ENCODE assay signal across 8 cellular contexts in the genomic region with DNA sequence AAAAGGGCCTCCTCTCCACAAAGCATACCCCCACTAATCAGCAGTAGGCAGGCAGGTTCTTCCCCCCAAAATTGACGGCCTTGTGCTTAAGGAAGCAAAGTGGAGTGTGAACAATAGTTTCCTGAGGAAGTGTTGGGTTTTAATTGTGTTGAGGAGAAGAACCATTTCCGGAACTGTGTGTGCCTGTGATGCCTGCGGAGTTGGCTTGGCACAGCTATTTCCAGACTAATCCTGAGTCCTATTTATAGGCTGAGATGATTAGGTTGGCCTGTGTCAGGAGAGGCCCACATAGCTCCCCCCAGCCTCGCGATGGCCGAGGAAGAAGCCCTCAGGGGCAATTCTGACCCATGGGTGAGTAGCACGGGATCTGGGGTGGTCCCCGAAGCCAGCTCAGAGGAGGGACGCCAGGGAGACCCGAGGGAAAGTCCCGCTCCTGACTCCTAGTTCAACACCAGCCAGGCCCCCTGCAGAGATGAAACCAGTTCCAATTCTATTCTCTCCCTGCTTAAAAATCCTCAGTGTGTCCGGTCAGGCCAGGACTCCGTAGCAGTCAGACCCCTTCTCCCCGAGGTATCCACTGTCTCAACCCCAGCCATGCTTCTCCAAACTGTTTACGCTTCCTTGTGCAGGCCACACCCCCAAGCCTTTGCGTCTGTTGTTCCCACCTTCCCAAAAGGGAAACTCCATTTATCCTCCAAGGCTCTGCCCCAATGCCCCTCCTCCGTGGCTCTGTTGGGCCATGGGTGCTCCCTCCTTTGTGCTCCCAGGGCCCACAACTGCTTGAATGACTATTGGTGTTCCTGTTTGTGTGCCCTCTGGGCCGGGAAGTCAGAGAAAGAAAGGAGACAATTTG. TPM values are rescaled to one million over a fixed set of nuclear protein-coding genes. Genes with fewer than 3 reads are reported as not detected.
A peak's percentile ranks its signal among the peaks of the same experiment; 100 is the strongest.
DNase-seq lines count a peak whose midpoint lies in the region; ATAC-seq, FAIRE-seq and TF ChIP-seq lines count a peak whose summit lies in the region.

No MANE protein-coding gene starts in this region.

- H3K27ac ChIP-seq in H1 (ENCODE audit: low read depth, low read length) (no peak overlapping the region), uterus (peak overlapping the region; percentile 97 to 100)

- peaks cover 69% of the 10 kb centered on the region for H3K4me1 Mint-ChIP-seq in mesothelial cell of epicardium

- no peaks in the 10 kb centered on the region for H3K27me3 Mint-ChIP-seq in mesothelial cell of epicardium (ENCODE audit: low read depth)

- H3K4me1 ChIP-seq in H1 (replicated peaks in 1 of 4; ENCODE audit: control insufficient read depth in 3 of 4, insufficient read depth in 4 of 4, low read length in 3 of 4) (peaks cover 24 to 38% (median 30%) of the 10 kb centered on the region in 4 experiments), uterus (peaks cover 66 to 73% of the 10 kb centered on the region in 2 donors)

- no peak for ATAC-seq in HG02981 (IDR thresholded peaks at IDR 0.05; ENCODE audit: unreplicated experiment)

- H3K23ac ChIP-seq in H1 (ENCODE audit: insufficient read length), result no peak overlapping the region

- H3K23me2 ChIP-seq in H1 (ENCODE audit: low read depth, low read length), result no peaks in the 10 kb centered on the region; the same call in 1 of the 2 replicates

- H3K4me2 ChIP-seq in H1 (ENCODE audit: insufficient read depth in 1 of 2, low read depth in 2 of 2, low read length in 2 of 2), result peak overlapping the region; percentile 66 to 77

- H3K9me3 ChIP-seq in H1 (ENCODE audit: insufficient read depth in 2 of 2, low read depth in 1 of 2, low read length in 1 of 2) (no peaks in the 10 kb centered on the region), uterus (no peaks in the 10 kb centered on the region)

- TF ChIP-seq CTCF in H1 (IDR thresholded peaks at IDR 0.05; ENCODE audit: control extremely low read depth in 1 of 3, insufficient read depth in 1 of 3, low read depth in 1 of 3, low read length in 3 of 3) (no peak), mesothelial cell of epicardium (IDR thresholded peaks at IDR 0.05; ENCODE audit: unreplicated experiment) (no peak), uterus (IDR thresholded peaks at IDR 0.05) (no peak)

- no peaks in the 10 kb centered on the region for H3K79me2 ChIP-seq in H1 (ENCODE audit: control insufficient read depth in 1 of 2, insufficient read depth in 2 of 2, low read length in 2 of 2)

- H4K91ac ChIP-seq in H1 (replicated peaks; ENCODE audit: insufficient read length, low read length), result no peak overlapping the region

- no peak overlapping the region for H4K8ac ChIP-seq in H1 (ENCODE audit: extremely low read depth, insufficient read depth, low read length)

- 44% methylated on average over 18 of the region's 18 CpGs; no CpG with 5 or more reads in 1 of the 2 experiments for WGBS in H1 (ENCODE audit: extremely low coverage in 1 of 2, insufficient coverage in 1 of 2, insufficient read length in 1 of 2, insufficient replicate concordance in 2 of 2, low coverage in 1 of 2, low lambda C conversion rate in 2 of 2, missing lambda C conversion rate in 1 of 2), 2 experiments

- H3K9ac ChIP-seq in H1 (replicated peaks in 1 of 4; ENCODE audit: extremely low read depth in 1 of 4, low read depth in 3 of 4, low read length in 3 of 4), result no peak overlapping the region

- TF ChIP-seq POLR2A in H1 (IDR thresholded peaks at IDR 0.05; ENCODE audit: control extremely low read depth in 1 of 2, low read depth in 2 of 2, low read length in 2 of 2), result no peak
- peak; percentile 18 to 33 for TF ChIP-seq POLR2A in uterus (IDR thresholded peaks at IDR 0.05)

- H2BK20ac ChIP-seq in H1 (ENCODE audit: low read length), result no peak overlapping the region

- intact Hi-C loops in uterus (cut with DNase I; ENCODE audit: low total_unique reads), result no loop called here

- no peak for TF ChIP-seq RAD21 in H1 (IDR thresholded peaks at IDR 0.05 in 1 of 2, conservative IDR thresholded peaks at IDR 0.05 in 1 of 2; ENCODE audit: low read depth in 2 of 2, low read length in 2 of 2)

- H3K27me3 ChIP-seq in H1 (replicated peaks in 1 of 4; ENCODE audit: control insufficient read depth in 3 of 4, extremely low read depth in 1 of 4, insufficient read depth in 3 of 4, low read length in 3 of 4) (peaks cover 9 to 64% (median 57%) of the 10 kb centered on the region in 4 experiments), uterus (no peaks in the 10 kb centered on the region)

- no peak overlapping the region for H2BK120ac ChIP-seq in H1 (replicated peaks; ENCODE audit: low read depth, low read length)

- H2BK15ac ChIP-seq in H1 (ENCODE audit: low read length), result no peak overlapping the region

- H3K56ac ChIP-seq in H1 (replicated peaks; ENCODE audit: insufficient read length, low read depth, low read length), result no peak overlapping the region

- no peaks in the 10 kb centered on the region; the same call in 1 of the 2 replicates for H3K79me1 ChIP-seq in H1 (ENCODE audit: low read depth, low read length)

- peak overlapping the region; percentile 3; the same call in 1 of the 2 replicates for H2BK12ac ChIP-seq in H1 (ENCODE audit: low read depth, low read length)

- peak overlapping the region; percentile 97 for H3K27ac Mint-ChIP-seq in mesothelial cell of epicardium

- no peak overlapping the region for H3K4ac ChIP-seq in H1 (replicated peaks; ENCODE audit: insufficient read length, low read depth, low read length)

- peak overlapping the region; percentile 9; the same call in 1 of the 2 replicates for H2BK5ac ChIP-seq in H1 (ENCODE audit: low read depth, low read length)

- H2AFZ ChIP-seq in H1 (ENCODE audit: low read length), result no peak overlapping the region

- no peak for TF ChIP-seq EP300 in H1 (IDR thresholded peaks at IDR 0.05; ENCODE audit: borderline replicate concordance in 1 of 2, low read depth in 2 of 2, low read length in 2 of 2)

- peaks cover 3 to 22% of the 10 kb centered on the region in 2 experiments for H4K20me1 ChIP-seq in H1 (replicated peaks in 1 of 2; ENCODE audit: control insufficient read depth in 1 of 2, insufficient read depth in 2 of 2, low read length in 2 of 2)

- H3K18ac ChIP-seq in H1 (ENCODE audit: extremely low read depth, low read length), result peak overlapping the region; percentile 53; the same call in 1 of the 2 replicates

- H3K36me3 ChIP-seq in H1 (ENCODE audit: control insufficient read depth in 2 of 4, insufficient read depth in 4 of 4, low read length in 3 of 4), result no peaks in the 10 kb centered on the region
- no peaks in the 10 kb centered on the region for H3K36me3 ChIP-seq in uterus

- H3K36me3 Mint-ChIP-seq in mesothelial cell of epicardium, result peaks cover 3% of the 10 kb centered on the region

- DNase-seq in D341Med (ENCODE audit: low spot score), result peak; percentile 59
- DNase-seq in NOMO-1 treated with DMSO at 0.1 percent for 48 hours (lab: John Stamatoyannopoulos, UW; ENCODE audit: unreplicated experiment), result peak; percentile 70
- peak in 1 of 2 experiments; percentile 61 for DNase-seq in H1 (ENCODE audit: low read depth in 1 of 2, low spot score in 2 of 2)
- no peak for DNase-seq in mesothelial cell of epicardium (ENCODE audit: low spot score in 2 of 2, unreplicated experiment in 2 of 2)
- peak; percentile 67 to 84 for DNase-seq in uterus
- no peak for DNase-seq in NCI-H1092 treated with DMSO at 0.1 percent for 48 hours (lab: John Stamatoyannopoulos, UW)
- DNase-seq in 8988T, result no peak

- H3K4me3 Mint-ChIP-seq in mesothelial cell of epicardium, result no peak overlapping the region

- FAIRE-seq in H1 (lab: Jason Lieb, UNC), result no peak

- H3K14ac ChIP-seq in H1 (ENCODE audit: insufficient read length), result no peak overlapping the region

- CTCF ChIA-PET in H1 (lab: Charles Lee; ENCODE audit: partially characterized antibody), result interaction anchor here (0.7 to 4.0 kb wide), 17 partner anchors 8 to 113 kb away, joined by 3 to 22 read pairs (median 5); a partner anchor contains a TSS

- POLR2A ChIA-PET in H1 (lab: Charles Lee; ENCODE audit: partially characterized antibody), result interaction anchor here (1.4 to 4.6 kb wide), 4 partner anchors 8 to 17 kb away, joined by 4 to 19 read pairs (median 5); a partner anchor contains a TSS

- H2AK5ac ChIP-seq in H1 (ENCODE audit: low read depth, low read length), result peak overlapping the region; percentile 2; the same call in 1 of the 2 replicates

- H3K4me3 ChIP-seq in H1 (ENCODE audit: extremely low read depth in 1 of 4, insufficient read depth in 2 of 4, low read depth in 3 of 4, low read length in 4 of 4) (peak overlapping the region in 3 of 4 experiments; percentile 7 to 45 (median 8); a peak in 3 of 8 replicates), uterus (no peak overlapping the region)

- no peak overlapping the region for H4K5ac ChIP-seq in H1 (ENCODE audit: insufficient read length, low read depth, low read length)

- no peaks in the 10 kb centered on the region for H3K9me3 Mint-ChIP-seq in mesothelial cell of epicardium

TF ChIP-seq in H1, 55 proteins besides CTCF, POLR2A, EP300 and RAD21 (continues in another document):
- TF ChIP-seq HDAC2 (IDR thresholded peaks at IDR 0.05; ENCODE audit: borderline replicate concordance in 1 of 2, low read depth in 2 of 2, low read length in 2 of 2) (no peak), SP2 (IDR thresholded peaks at IDR 0.05; ENCODE audit: low read length) (no peak), MAFK (IDR thresholded peaks at IDR 0.05; ENCODE audit: low read depth, low read length) (no peak), BRCA1 (IDR thresholded peaks at IDR 0.05; ENCODE audit: low read depth, low read length) (no peak), RNF2 (IDR thresholded peaks at IDR 0.05; ENCODE audit: borderline replicate concordance, low read depth, low read length, missing control alignments, poor library complexity, severe bottlenecking) (peak; percentile 30), BACH1 (IDR thresholded peaks at IDR 0.05; ENCODE audit: low read length) (no peak), CEBPB (IDR thresholded peaks at IDR 0.05; ENCODE audit: low read depth, low read length) (no peak), ASH2L (IDR thresholded peaks at IDR 0.05; ENCODE audit: low read length) (no peak), RBBP5 (IDR thresholded peaks at IDR 0.05; ENCODE audit: borderline replicate concordance, low read depth, low read length) (no peak)
- TF ChIP-seq, protein P1, sequence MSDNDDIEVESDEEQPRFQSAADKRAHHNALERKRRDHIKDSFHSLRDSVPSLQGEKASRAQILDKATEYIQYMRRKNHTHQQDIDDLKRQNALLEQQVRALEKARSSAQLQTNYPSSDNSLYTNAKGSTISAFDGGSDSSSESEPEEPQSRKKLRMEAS (IDR thresholded peaks at IDR 0.05), result no peak

RNA-seq across cellular contexts. Expression of a gene that starts 18.1 kb away (rescaled TPM):
- 49.7 and 52.3 TPM in 2 replicates for total RNA-seq in H1 (2021; fragmentation: NEBNext Ultra II Directional; extraction: Animal tissue kit (Norgen Biotek cat#: 25700))
- polyA plus RNA-seq in H1 (2011; rRNA removed), result 94.5 and 107 TPM in 2 replicates
- 101 TPM for polyA plus RNA-seq in H1 (2011; cell fraction: cytosol; rRNA removed)
- polyA plus RNA-seq in H1 (2011; cell fraction: nucleus; rRNA removed), result 135 TPM
- 54.3 to 109 TPM (median 91.7 TPM) in 4 replicates for polyA plus RNA-seq in H1 (2012, experiment 1 of 2)
- polyA plus RNA-seq in H1 (2012, experiment 2 of 2), result 62.4 TPM
- 15.2 TPM for polyA plus RNA-seq in H1 (2013, experiment 1 of 2)
- 14.2 TPM for polyA plus RNA-seq in H1 (2013, experiment 2 of 2)
- polyA minus RNA-seq in H1 (2011; rRNA and poly(A)+ RNA removed), result 113 and 127 TPM in 2 replicates
- polyA minus RNA-seq in H1 (2011; cell fraction: cytosol; rRNA and poly(A)+ RNA removed), result 70.7 TPM
- polyA minus RNA-seq in H1 (2011; cell fraction: nucleus; rRNA and poly(A)+ RNA removed), result 53.4 TPM
- 106 to 114 TPM (median 109 TPM) in 3 replicates for total RNA-seq in mesothelial cell of epicardium
- 1,000 to 10,000 TPM in 2 of 4 donors, 100 to 1,000 TPM in 2; 567 to 1,619 (median 884) TPM for total RNA-seq in uterus

Comparison
In these comparisons a context has a peak if more than half of its experiments do, and no peak if none do; other contexts are left out.
1. DNase-seq: peak in D341Med (single experiment), NOMO-1 treated with DMSO at 0.1 percent for 48 hours (single experiment) and uterus (2 of 2); none in mesothelial cell of epicardium (0 of 2), NCI-H1092 treated with DMSO at 0.1 percent for 48 hours (single experiment) and 8988T (single experiment).
2. H3K4me3 ChIP-seq: peak in H1 (3 of 4); none in uterus (0 of 2).
3. POLR2A ChIP-seq: peak in uterus (2 of 2); none in H1 (0 of 2).